ENCODE assay signal across 8 cellular contexts in genomic region chr17:1491406-1492248, GRCh38. TPM values are rescaled to one million over a fixed set of nuclear protein-coding genes. Genes with fewer than 3 reads are reported as not detected.
DNase-seq lines count a peak whose midpoint lies in the region; ATAC-seq and TF ChIP-seq lines count a peak whose summit lies in the region.

No MANE protein-coding gene starts in this region.

- H3K36me3 ChIP-seq in BJ (ENCODE audit: control insufficient read depth, insufficient read depth, low read length): peaks cover 3% of the 10 kb centered on the region

- peaks cover 23% of the 10 kb centered on the region for H3K4me1 Mint-ChIP-seq in activated CD4-positive, alpha-beta memory T cell treated with anti-CD3 and anti-CD28 coated beads for 36 hours (ENCODE audit: low read depth)
- peaks cover 25 to 56% (median 43%) of the 10 kb centered on the region in 3 donors for H3K4me1 Mint-ChIP-seq in naive B cell

- H3K4me3 Mint-ChIP-seq in activated CD4-positive, alpha-beta memory T cell treated with anti-CD3 and anti-CD28 coated beads for 36 hours: peak overlapping the region; percentile 87
- H3K4me3 Mint-ChIP-seq in naive B cell: peak overlapping the region; percentile 77 to 94 (median 89)

- no peaks in the 10 kb centered on the region for H3K27me3 Mint-ChIP-seq in activated CD4-positive, alpha-beta memory T cell treated with anti-CD3 and anti-CD28 coated beads for 36 hours
- H3K27me3 Mint-ChIP-seq in naive B cell: no peaks in the 10 kb centered on the region

- TF ChIP-seq CTCF in BJ (IDR thresholded peaks at IDR 0.05; ENCODE audit: insufficient read depth, low read depth, low read length): no peak

- CTCF ChIA-PET in BJ (lab: Yijun Ruan, JAX): interaction anchor here (0.8 to 2.1 kb wide), 4 partner anchors 8 to 230 kb away, joined by 3 to 12 read pairs (median 4); partner anchors contain the start of gene INPP5K
- CTCF ChIA-PET in activated CD4-positive, alpha-beta memory T cell treated with anti-CD3 and anti-CD28 coated beads for 36 hours (lab: Charles Lee): interaction anchor here (1.5 kb wide), 1 partner anchor 24 kb away, joined by 5 read pairs; no protein-coding TSS in a partner anchor

- ATAC-seq in GM18909 (IDR thresholded peaks at IDR 0.05; ENCODE audit: poor library complexity, unreplicated experiment) (peak; percentile 36), naive B cell (ENCODE audit: low read depth in 2 of 2) (peak; percentile 35 to 44), GM19455 (IDR thresholded peaks at IDR 0.05; ENCODE audit: unreplicated experiment) (no peak)

- POLR2A ChIA-PET in BJ (lab: Charles Lee): no interaction called here
- POLR2A ChIA-PET in activated CD4-positive, alpha-beta memory T cell treated with anti-CD3 and anti-CD28 coated beads for 36 hours (lab: Charles Lee): interaction anchor here (1.0 to 1.3 kb wide), 2 partner anchors 23 to 25 kb away, joined by 4 read pairs; partner anchors contain the start of gene INPP5K

- H3K36me3 Mint-ChIP-seq in activated CD4-positive, alpha-beta memory T cell treated with anti-CD3 and anti-CD28 coated beads for 36 hours: no peaks in the 10 kb centered on the region
- H3K36me3 Mint-ChIP-seq in naive B cell: no peaks in the 10 kb centered on the region

- DNase-seq in BJ (ENCODE audit: low read depth) (no peak), HuH-7 (ENCODE audit: low spot score) (peak; percentile 79), fibroblast of gingiva (ENCODE audit: low read depth) (peak; percentile 71), naive B cell (peak; percentile 54), OCI-M2 (lab: John Stamatoyannopoulos, UW; ENCODE audit: unreplicated experiment) (no peak)
- peak; percentile 59 for DNase-seq in activated CD4-positive, alpha-beta memory T cell treated with anti-CD3 and anti-CD28 coated beads for 36 hours

- no peaks in the 10 kb centered on the region for H3K27me3 ChIP-seq in BJ (ENCODE audit: control insufficient read depth, insufficient read depth, low read length)

- peak overlapping the region; percentile 78 for H3K4me3 ChIP-seq in BJ (ENCODE audit: low read depth, low read length)

- intact Hi-C loops in activated CD4-positive, alpha-beta memory T cell treated with anti-CD3 and anti-CD28 coated beads for 36 hours (cut with micrococcal nuclease): loop anchor here (2.0 kb wide), 1 partner anchor 25 kb away; the partner anchor contains the start of gene INPP5K

- peak overlapping the region; percentile 69 for H3K27ac Mint-ChIP-seq in activated CD4-positive, alpha-beta memory T cell treated with anti-CD3 and anti-CD28 coated beads for 36 hours
- peak overlapping the region in 2 of 6 donors; percentile 82 to 88 for H3K27ac Mint-ChIP-seq in naive B cell

- H3K9me3 Mint-ChIP-seq in activated CD4-positive, alpha-beta memory T cell treated with anti-CD3 and anti-CD28 coated beads for 36 hours: no peaks in the 10 kb centered on the region
- H3K9me3 Mint-ChIP-seq in naive B cell: no peaks in the 10 kb centered on the region

RNA-seq across cellular contexts. Expression of gene MYO1C, which starts 0.9 kb away (rescaled TPM):
- polyA plus RNA-seq in BJ (2011; rRNA removed) (211 and 321 TPM in 2 replicates), naive B cell (ENCODE audit: low read depth in 6 of 6) (10 to 100 TPM; 12.0 to 32.5 (median 21.4) TPM)
- polyA minus RNA-seq in BJ (2011; rRNA and poly(A)+ RNA removed): 436 and 556 TPM in 2 replicates
- total RNA-seq in activated CD4-positive, alpha-beta memory T cell treated with anti-CD3 and anti-CD28 coated beads for 36 hours: 10 to 100 TPM; 42.8 to 46.7 TPM

RNA-seq across cellular contexts. Expression of gene INPP5K, which starts 24.8 kb away (rescaled TPM):
- polyA plus RNA-seq in BJ (2011; rRNA removed) (43.9 and 45.3 TPM in 2 replicates), naive B cell (ENCODE audit: low read depth in 6 of 6) (100 to 1,000 TPM in 1 of 6 donors, 10 to 100 TPM in 5; 57.0 to 102 (median 61.1) TPM)
- 42.5 and 50.9 TPM in 2 replicates for polyA minus RNA-seq in BJ (2011; rRNA and poly(A)+ RNA removed)
- total RNA-seq in activated CD4-positive, alpha-beta memory T cell treated with anti-CD3 and anti-CD28 coated beads for 36 hours: 10 to 100 TPM; 21.2 to 24.0 TPM

RNA-seq across cellular contexts. Expression of gene CRK, which starts 35.6 kb away (rescaled TPM):
- polyA plus RNA-seq in BJ (2011; rRNA removed): 53.8 and 86.5 TPM in 2 replicates
- polyA minus RNA-seq in BJ (2011; rRNA and poly(A)+ RNA removed): 40.6 and 45.4 TPM in 2 replicates
- total RNA-seq in activated CD4-positive, alpha-beta memory T cell treated with anti-CD3 and anti-CD28 coated beads for 36 hours: 10 to 100 TPM; 14.1 to 17.8 TPM
- polyA plus RNA-seq in naive B cell (ENCODE audit: low read depth in 6 of 6): 10 to 100 TPM; 28.1 to 34.6 (median 32.3) TPM

Comparison
In these comparisons a context has a peak if more than half of its experiments do, and no peak if none do; other contexts are left out.
1. DNase-seq: peak in HuH-7 (single experiment), activated CD4-positive, alpha-beta memory T cell treated with anti-CD3 and anti-CD28 coated beads for 36 hours (single experiment), fibroblast of gingiva (single experiment) and naive B cell (single experiment); none in BJ (single experiment) and OCI-M2 (single experiment).